In the genomic region with DNA sequence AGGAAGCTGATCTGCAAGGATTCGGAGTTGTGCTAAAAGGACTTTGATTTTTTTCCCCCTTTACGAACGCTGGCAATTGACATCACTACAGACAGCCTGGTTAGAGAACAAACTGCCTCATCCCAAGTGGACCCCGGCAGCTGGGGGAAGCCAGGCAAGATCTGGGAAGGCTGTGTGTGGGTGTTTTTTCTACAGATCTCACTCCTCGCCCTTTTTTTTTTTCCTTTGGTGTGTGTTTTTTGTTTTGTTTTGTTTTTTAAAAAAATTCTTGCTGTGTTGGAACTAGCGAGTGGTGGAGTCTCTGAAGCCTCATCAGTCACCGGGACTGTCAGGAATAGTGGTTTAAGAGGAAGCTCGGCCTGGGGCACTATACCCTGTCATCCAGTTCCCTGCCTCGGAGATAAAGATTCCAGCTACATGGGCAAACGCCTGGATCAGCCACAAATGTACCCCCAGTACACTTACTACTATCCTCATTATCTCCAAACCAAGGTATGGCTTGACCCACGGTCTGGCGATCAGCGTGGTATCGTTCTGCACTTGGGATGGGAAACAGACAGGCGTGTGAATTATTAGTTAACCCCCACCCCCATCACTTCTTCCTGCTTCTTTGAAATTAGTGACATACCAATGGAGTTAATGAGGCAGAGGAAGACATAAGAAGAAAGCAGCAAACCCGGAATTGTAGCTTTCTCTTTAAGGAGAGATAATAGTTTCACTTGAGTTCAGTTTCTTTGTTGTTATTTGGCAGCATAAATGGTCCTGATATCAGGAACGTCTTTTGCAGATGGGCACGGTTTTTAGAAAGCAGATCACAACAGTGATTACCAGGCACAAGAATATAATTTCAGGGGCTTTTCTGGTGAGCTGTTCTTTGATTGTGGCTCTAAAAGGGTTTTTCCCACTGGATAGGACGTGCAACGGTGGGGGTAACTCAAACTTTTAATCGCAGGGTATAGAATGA, we compare ENCODE assay signal across 8 cellular contexts. TPM values are rescaled to one million over a fixed set of nuclear protein-coding genes. Genes with fewer than 3 reads are reported as not detected.
DNase-seq lines count a peak whose midpoint lies in the region; ATAC-seq, FAIRE-seq and TF ChIP-seq lines count a peak whose summit lies in the region.

No MANE protein-coding gene starts in this region.

- intact Hi-C loops in heart left ventricle (cut with DNase I), result loop anchor here (2.0 to 10.0 kb wide), 25 partner anchors 41 to 483 kb away; no protein-coding TSS in a partner anchor

- TF ChIP-seq CTCF in heart left ventricle (IDR thresholded peaks at IDR 0.05), result no peak

- CTCF ChIA-PET in activated CD4-positive, alpha-beta memory T cell treated with anti-CD3 and anti-CD28 coated beads, Interleukin-2, amount 10 ng/mL, durations not matched to agents 7 days and 5 days (lab: Charles Lee), result interaction anchor here (0.6 to 0.7 kb wide), 3 partner anchors 12 to 1367 kb away, joined by 3 read pairs; no protein-coding TSS in a partner anchor

- POLR2A ChIA-PET in activated CD4-positive, alpha-beta memory T cell treated with anti-CD3 and anti-CD28 coated beads, Interleukin-2, amount 10 ng/mL, durations not matched to agents 7 days and 5 days (lab: Charles Lee), result no interaction called here

- peak overlapping the region; percentile 83 to 96 (median 91) for H3K27ac ChIP-seq in heart left ventricle

- no peak for TF ChIP-seq POLR2A in heart left ventricle (IDR thresholded peaks at IDR 0.05)

- H3K27me3 ChIP-seq in heart left ventricle, result no peaks in the 10 kb centered on the region

- H3K4me1 Mint-ChIP-seq in activated CD4-positive, alpha-beta memory T cell treated with anti-CD3 and anti-CD28 coated beads, Interleukin-2, amount 10 ng/mL, durations not matched to agents 7 days and 5 days, result peaks cover 30% of the 10 kb centered on the region

- H3K4me1 ChIP-seq in heart left ventricle, result peaks cover 0 to 31% (median 14%) of the 10 kb centered on the region in 12 donors

- ATAC-seq in GM18870 (IDR thresholded peaks at IDR 0.05; ENCODE audit: unreplicated experiment), result peak; percentile 79
- peak; percentile 67 for ATAC-seq in HG03159 (IDR thresholded peaks at IDR 0.05; ENCODE audit: unreplicated experiment)
- ATAC-seq in heart left ventricle, result peak; percentile 32 to 55 (median 46)

- 1 to 3% (median 2%) methylated on average over 21 of the region's 21 CpGs for WGBS in heart left ventricle, 4 donors

- H3K27me3 Mint-ChIP-seq in activated CD4-positive, alpha-beta memory T cell treated with anti-CD3 and anti-CD28 coated beads, Interleukin-2, amount 10 ng/mL, durations not matched to agents 7 days and 5 days, result peaks cover 2% of the 10 kb centered on the region

- no peak for FAIRE-seq in urothelium cell line (lab: Jason Lieb, UNC)

- H3K4me3 ChIP-seq in heart left ventricle, result peak overlapping the region; percentile 43 to 84 (median 66)

- H3K27ac Mint-ChIP-seq in activated CD4-positive, alpha-beta memory T cell treated with anti-CD3 and anti-CD28 coated beads, Interleukin-2, amount 10 ng/mL, durations not matched to agents 7 days and 5 days, result no peak overlapping the region

- no peaks in the 10 kb centered on the region for H3K9me3 ChIP-seq in heart left ventricle

- no peaks in the 10 kb centered on the region for H3K36me3 ChIP-seq in heart left ventricle

- DNase-seq in AG08396 (ENCODE audit: low spot score), result peak; percentile 11
- no peak for DNase-seq in activated CD4-positive, alpha-beta memory T cell treated with anti-CD3 and anti-CD28 coated beads, Interleukin-2, amount 10 ng/mL, durations not matched to agents 7 days and 5 days
- DNase-seq in heart left ventricle, result peak in 4 of 5 donors; percentile 27 to 39 (median 34)
- peak; percentile 82 for DNase-seq in renal cortical epithelial cell (ENCODE audit: low read depth)
- no peak for DNase-seq in urothelium cell line (ENCODE audit: low spot score)
- no peak for DNase-seq in NOMO-1 treated with dmso at 0.1 percent for 144 hours (lab: John Stamatoyannopoulos, UW; ENCODE audit: unreplicated experiment)

- H3K36me3 Mint-ChIP-seq in activated CD4-positive, alpha-beta memory T cell treated with anti-CD3 and anti-CD28 coated beads, Interleukin-2, amount 10 ng/mL, durations not matched to agents 7 days and 5 days (ENCODE audit: low read depth), result no peaks in the 10 kb centered on the region

- H3K9me3 Mint-ChIP-seq in activated CD4-positive, alpha-beta memory T cell treated with anti-CD3 and anti-CD28 coated beads, Interleukin-2, amount 10 ng/mL, durations not matched to agents 7 days and 5 days, result no peaks in the 10 kb centered on the region

- H3K4me3 Mint-ChIP-seq in activated CD4-positive, alpha-beta memory T cell treated with anti-CD3 and anti-CD28 coated beads, Interleukin-2, amount 10 ng/mL, durations not matched to agents 7 days and 5 days, result peak overlapping the region; percentile 63

RNA-seq across cellular contexts. Expression of gene RBMS3, which starts 0.7 kb away (rescaled TPM):
- total RNA-seq in activated CD4-positive, alpha-beta memory T cell treated with anti-CD3 and anti-CD28 coated beads, Interleukin-2, amount 10 ng/mL, durations not matched to agents 7 days and 5 days, result under 1 TPM; 0.38 to 0.63 TPM
- total RNA-seq in heart left ventricle, result 10 to 100 TPM; 19.0 to 35.6 (median 27.3) TPM
- 1 to 10 TPM; 4.8 to 5.3 TPM for polyA plus RNA-seq in heart left ventricle
- 26.7 and 38.6 TPM in 2 replicates for total RNA-seq in renal cortical epithelial cell

Comparison
In these comparisons a context has a peak if more than half of its experiments do, and no peak if none do; other contexts are left out.
1. DNase-seq: peak in AG08396 (single experiment), heart left ventricle (4 of 5) and renal cortical epithelial cell (single experiment); none in activated CD4-positive, alpha-beta memory T cell treated with anti-CD3 and anti-CD28 coated beads, Interleukin-2, amount 10 ng/mL, durations not matched to agents 7 days and 5 days (single experiment), urothelium cell line (single experiment) and NOMO-1 treated with dmso at 0.1 percent for 144 hours (single experiment).
2. RNA of gene RBMS3, which starts 0.7 kb away (total RNA-seq): 19.0 to 35.6 TPM in heart left ventricle and 26.7 to 38.6 TPM in renal cortical epithelial cell; 0.38 to 0.63 TPM in activated CD4-positive, alpha-beta memory T cell treated with anti-CD3 and anti-CD28 coated beads, Interleukin-2, amount 10 ng/mL, durations not matched to agents 7 days and 5 days; every median in the first group is over 10 times any median in the second.
3. Peak in every context shown above with its lines, with median percentiles within 50 percentile points of each other: ATAC-seq.